In the genomic region with DNA sequence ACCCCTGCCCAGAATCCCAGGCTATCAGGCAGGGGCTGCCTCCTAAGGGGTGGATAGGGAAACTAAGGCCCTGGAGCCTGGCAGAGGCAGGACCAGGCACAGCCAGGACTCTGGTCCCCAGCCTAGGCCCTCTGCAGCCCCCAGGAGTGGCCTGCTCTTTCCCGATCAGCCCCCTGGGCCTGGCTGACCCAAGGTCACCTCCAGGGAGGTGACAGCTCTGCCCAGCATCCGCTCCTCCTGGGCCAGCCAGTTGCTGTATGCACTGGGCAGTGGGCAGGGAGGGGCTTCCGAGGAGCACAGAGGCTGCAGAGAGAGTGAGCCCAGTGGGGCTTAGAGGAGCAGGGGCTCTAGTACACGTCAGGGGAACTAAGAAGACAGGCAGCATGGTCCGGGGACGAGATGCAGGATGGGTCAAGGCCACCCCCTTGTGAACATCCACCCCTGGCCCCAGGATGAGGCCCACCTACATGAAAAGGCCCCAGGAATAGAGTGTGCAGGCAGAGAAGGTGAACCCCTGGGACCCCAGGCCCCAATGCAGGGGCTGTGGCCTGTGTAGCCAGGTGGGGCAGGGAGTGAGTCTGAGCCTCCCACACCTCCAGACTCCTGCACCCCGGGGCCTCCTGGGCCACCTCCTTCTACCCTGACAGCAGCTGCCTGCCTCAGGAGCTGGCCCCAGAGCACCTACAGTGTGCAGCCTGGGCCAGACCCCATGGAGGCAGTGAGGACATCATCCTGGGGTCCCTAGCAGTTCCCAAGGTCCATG, we compare ENCODE assay signal across 28 cellular contexts. TPM values are rescaled to one million over a fixed set of nuclear protein-coding genes. Genes with fewer than 3 reads are reported as not detected.
DNase-seq lines count a peak whose midpoint lies in the region; ATAC-seq and TF ChIP-seq lines count a peak whose summit lies in the region.
"Had no signal": no experiment of that assay in that cellular context is flagged by ENCODE, and none has a peak within 500 bp of the region (broad histone marks: within the 10 kb centered on the region; RNA-seq: fewer than 3 reads in every experiment).

No MANE protein-coding gene starts in this region.

- H3K27me3 Mint-ChIP-seq in stimulated activated naive CD8-positive, alpha-beta T cell treated with anti-CD3 and anti-CD28 coated beads, Interleukin-15, amount 100 ng/mL, for 72 hours = no peaks in the 10 kb centered on the region
- H3K27me3 Mint-ChIP-seq: activated CD4-positive, alpha-beta T cell treated with anti-CD3 and anti-CD28 coated beads for 36 hours; activated CD8-positive, alpha-beta T cell treated with anti-CD3 and anti-CD28 coated beads for 36 hours had no signal

- no peaks in the 10 kb centered on the region for H3K4me1 ChIP-seq in right atrium auricular region
- H3K4me1 ChIP-seq in ectodermal cell (ENCODE audit: control insufficient read depth, insufficient read depth, low read length) = peaks cover 63% of the 10 kb centered on the region
- H3K4me1 ChIP-seq in mesodermal cell (ENCODE audit: control insufficient read depth, insufficient read depth, low read length, poor library complexity, severe bottlenecking) = peaks cover 48% of the 10 kb centered on the region
- H3K4me1 ChIP-seq in upper lobe of right lung = no peaks in the 10 kb centered on the region
- H3K4me1 ChIP-seq: adrenal gland had no signal

- H3K9me3 ChIP-seq in right atrium auricular region (no peaks in the 10 kb centered on the region), ectodermal cell (ENCODE audit: control insufficient read depth, low read length) (no peaks in the 10 kb centered on the region), mesodermal cell (ENCODE audit: control insufficient read depth, low read length) (no peaks in the 10 kb centered on the region), upper lobe of right lung (no peaks in the 10 kb centered on the region)
- H3K9me3 ChIP-seq: adrenal gland, esophagus squamous epithelium, sigmoid colon, tibial nerve had no signal

- TF ChIP-seq CTCF in right atrium auricular region (IDR thresholded peaks at IDR 0.05) (no peak), GM10266 (IDR thresholded peaks at IDR 0.05; ENCODE audit: control insufficient read depth, insufficient read depth, low read depth, missing control alignments) (no peak), upper lobe of right lung (IDR thresholded peaks at IDR 0.05) (no peak)

- H3K27ac Mint-ChIP-seq in stimulated activated naive CD8-positive, alpha-beta T cell treated with anti-CD3 and anti-CD28 coated beads, Interleukin-15, amount 100 ng/mL, for 72 hours = peak overlapping the region in 1 of 2 donors; percentile 6
- H3K27ac Mint-ChIP-seq: activated CD4-positive, alpha-beta T cell treated with anti-CD3 and anti-CD28 coated beads for 36 hours; activated CD8-positive, alpha-beta T cell treated with anti-CD3 and anti-CD28 coated beads for 36 hours; activated naive CD4-positive, alpha-beta T cell treated with anti-CD3 and anti-CD28 coated beads, Interleukin-2, amount 10 ng/mL, durations not matched to agents 7 days and 5 days; HFFc6; progenitor cell of endocrine pancreas had no signal

- intact Hi-C loops in Right ventricle myocardium superior (cut with DNase I) = no loop called here
- intact Hi-C loops in upper lobe of right lung (cut with DNase I) = no loop called here

- no peaks in the 10 kb centered on the region for H3K9me3 Mint-ChIP-seq in stimulated activated naive CD8-positive, alpha-beta T cell treated with anti-CD3 and anti-CD28 coated beads, Interleukin-15, amount 100 ng/mL, for 72 hours
- H3K9me3 Mint-ChIP-seq: activated CD8-positive, alpha-beta T cell treated with anti-CD3 and anti-CD28 coated beads for 36 hours; HFFc6 had no signal

- DNase-seq in Right ventricle myocardium superior (peak; percentile 36), right atrium auricular region (ENCODE audit: low spot score) (no peak), GM10266 (ENCODE audit: extremely low spot score) (no peak), upper lobe of right lung (no peak), NCI-H146 (lab: John Stamatoyannopoulos, UW) (no peak)
- DNase-seq in stimulated activated naive CD8-positive, alpha-beta T cell treated with anti-CD3 and anti-CD28 coated beads, Interleukin-15, amount 100 ng/mL, for 72 hours = no peak
- DNase-seq: activated CD4-positive, alpha-beta T cell treated with anti-CD3 and anti-CD28 coated beads for 36 hours; activated CD8-positive, alpha-beta T cell treated with anti-CD3 and anti-CD28 coated beads for 36 hours; activated naive CD4-positive, alpha-beta T cell treated with anti-CD3 and anti-CD28 coated beads, Interleukin-2, amount 10 ng/mL, durations not matched to agents 7 days and 5 days; adrenal gland; dermis blood vessel endothelial cell; esophagus squamous epithelium; foreskin melanocyte; HFFc6; KBM-7; left colon; NCI-H187 treated with DMSO at 0.1 percent for 48 hours; NCI-H526 treated with DMSO at 0.1 percent for 48 hours; SHP77 treated with DMSO at 0.1 percent for 48 hours; sigmoid colon; stimulated activated CD4-positive, alpha-beta T cell treated with anti-CD3 and anti-CD28 coated beads, Interleukin-4, amount 100 ng/mL, for 1 hour; T-helper 9 cell had no signal

- WGBS in ectodermal cell, 2 experiments = 77 to 78% methylated on average over 7 of the region's 7 CpGs
- 71 to 80% methylated on average over 3 to 6 of the region's 7 CpGs for WGBS in mesodermal cell (ENCODE audit: insufficient coverage in 2 of 2), 2 experiments

- H3K27ac ChIP-seq in right atrium auricular region (no peak overlapping the region), ectodermal cell (ENCODE audit: insufficient read depth, low read depth, low read length, poor library complexity, severe bottlenecking) (peak overlapping the region; percentile 36), mesodermal cell (ENCODE audit: low read depth, low read length, severe bottlenecking) (peak overlapping the region; percentile 59), upper lobe of right lung (no peak overlapping the region)
- H3K27ac ChIP-seq: adrenal gland, C4-2B, PC-9, sigmoid colon had no signal

- ATAC-seq in Right ventricle myocardium superior (ENCODE audit: poor library complexity) = no peak
- ATAC-seq in upper lobe of right lung = no peak
- no peak for ATAC-seq in stimulated activated naive CD8-positive, alpha-beta T cell treated with anti-CD3 and anti-CD28 coated beads, Interleukin-15, amount 100 ng/mL, for 72 hours
- ATAC-seq: activated CD4-positive, alpha-beta T cell treated with anti-CD3 and anti-CD28 coated beads for 36 hours; activated CD8-positive, alpha-beta T cell treated with anti-CD3 and anti-CD28 coated beads for 36 hours; left colon had no signal

- H3K4me1 Mint-ChIP-seq in stimulated activated naive CD8-positive, alpha-beta T cell treated with anti-CD3 and anti-CD28 coated beads, Interleukin-15, amount 100 ng/mL, for 72 hours = peaks cover 6% of the 10 kb centered on the region
- H3K4me1 Mint-ChIP-seq: activated CD4-positive, alpha-beta T cell treated with anti-CD3 and anti-CD28 coated beads for 36 hours had no signal

- no peaks in the 10 kb centered on the region for H3K27me3 ChIP-seq in right atrium auricular region
- no peaks in the 10 kb centered on the region for H3K27me3 ChIP-seq in ectodermal cell (ENCODE audit: control insufficient read depth, insufficient read depth, low read length, poor library complexity, severe bottlenecking)
- peaks cover 6% of the 10 kb centered on the region for H3K27me3 ChIP-seq in upper lobe of right lung
- H3K27me3 ChIP-seq: adrenal gland, sigmoid colon, tibial nerve had no signal

- H3K4me3 ChIP-seq in right atrium auricular region (no peak overlapping the region), ectodermal cell (ENCODE audit: insufficient read depth, low read depth, low read length) (no peak overlapping the region), mesodermal cell (ENCODE audit: extremely low read depth, insufficient read depth, low read length, poor library complexity, severe bottlenecking) (no peak overlapping the region), upper lobe of right lung (no peak overlapping the region)
- H3K4me3 ChIP-seq: adrenal gland, esophagus squamous epithelium, PC-9, sigmoid colon, tibial nerve had no signal

- H3K4me3 Mint-ChIP-seq in stimulated activated naive CD8-positive, alpha-beta T cell treated with anti-CD3 and anti-CD28 coated beads, Interleukin-15, amount 100 ng/mL, for 72 hours = no peak overlapping the region
- H3K4me3 Mint-ChIP-seq: activated CD4-positive, alpha-beta T cell treated with anti-CD3 and anti-CD28 coated beads for 36 hours; activated CD8-positive, alpha-beta T cell treated with anti-CD3 and anti-CD28 coated beads for 36 hours; activated naive CD4-positive, alpha-beta T cell treated with anti-CD3 and anti-CD28 coated beads, Interleukin-2, amount 10 ng/mL, durations not matched to agents 7 days and 5 days; HFFc6 had no signal

- H3K36me3 ChIP-seq in right atrium auricular region (no peaks in the 10 kb centered on the region), ectodermal cell (ENCODE audit: control insufficient read depth, insufficient read depth, low read length) (no peaks in the 10 kb centered on the region), mesodermal cell (ENCODE audit: control insufficient read depth, insufficient read depth, low read length) (no peaks in the 10 kb centered on the region), upper lobe of right lung (no peaks in the 10 kb centered on the region)
- H3K36me3 ChIP-seq: adrenal gland, sigmoid colon, tibial nerve had no signal

RNA-seq across cellular contexts. Expression of a gene that starts 32.8 kb away (rescaled TPM):
- total RNA-seq in Right ventricle myocardium superior = 0.59 TPM
- 1 to 10 TPM in 1 of 2 donors, under 1 TPM in 1; 0.78 to 2.2 TPM for total RNA-seq in right atrium auricular region
- 3.2 TPM for polyA plus RNA-seq in ectodermal cell (2013, experiment 1 of 4)
- polyA plus RNA-seq in ectodermal cell (2013, experiment 2 of 4) = 4.5 TPM
- polyA plus RNA-seq in ectodermal cell (2013, experiment 3 of 4) = 3.1 TPM
- polyA plus RNA-seq in ectodermal cell (2013, experiment 4 of 4) = 4.1 TPM
- 1.3 TPM for polyA plus RNA-seq in mesodermal cell (2013, experiment 1 of 2)
- 0.81 TPM for polyA plus RNA-seq in mesodermal cell (2013, experiment 2 of 2)
- total RNA-seq in upper lobe of right lung = 10.2 TPM
- total RNA-seq: activated CD8-positive, alpha-beta T cell treated with anti-CD3 and anti-CD28 coated beads for 36 hours had no signal

Comparison
In these comparisons a context has a peak if more than half of its experiments do, and no peak if none do; other contexts are left out.
1. H3K27ac ChIP-seq: peak in ectodermal cell (single experiment) and mesodermal cell (single experiment); none in right atrium auricular region (0 of 2) and upper lobe of right lung (single experiment).